ENCODE assay signal across 25 cellular contexts in the genomic region with DNA sequence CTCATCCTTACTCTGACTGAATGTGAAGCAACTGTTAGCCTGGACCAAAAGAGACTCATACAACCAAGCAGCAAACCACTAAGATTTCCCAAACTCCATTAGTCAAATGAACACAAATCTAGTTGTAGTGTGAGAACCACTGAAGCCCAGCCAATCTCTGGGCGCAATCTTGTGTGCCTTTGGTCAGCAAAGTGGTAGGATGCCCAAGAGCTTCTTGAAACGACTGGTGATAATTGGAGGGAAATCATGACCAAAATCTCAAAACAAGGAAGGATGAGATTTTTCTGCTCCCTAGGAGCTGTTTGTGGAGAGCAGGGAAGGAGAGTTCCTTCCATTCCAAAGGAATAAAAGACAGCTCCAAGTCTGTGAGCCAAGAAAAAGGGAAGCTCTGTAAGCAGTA. TPM values are rescaled to one million over a fixed set of nuclear protein-coding genes. Genes with fewer than 3 reads are reported as not detected.
"Had no signal": no experiment of that assay in that cellular context is flagged by ENCODE, and none has a peak within 500 bp of the region (broad histone marks: within the 10 kb centered on the region; RNA-seq: fewer than 3 reads in every experiment).

No MANE protein-coding gene starts in this region.

- H3K9me3 ChIP-seq: adrenal gland, breast epithelium had no signal

- H3K4me3 Mint-ChIP-seq: activated CD4-positive, alpha-beta memory T cell treated with anti-CD3 and anti-CD28 coated beads, Interleukin-2, amount 10 ng/mL, durations not matched to agents 7 days and 5 days; activated CD4-positive, alpha-beta T cell treated with anti-CD3 and anti-CD28 coated beads for 36 hours; activated naive CD8-positive, alpha-beta T cell treated with anti-CD3 and anti-CD28 coated beads, Interleukin-2, amount 10 ng/mL, durations not matched to agents 7 days and 5 days; IgD-negative memory B cell; T-cell had no signal

- DNase-seq: activated CD4-positive, alpha-beta memory T cell treated with anti-CD3 and anti-CD28 coated beads, Interleukin-2, amount 10 ng/mL, durations not matched to agents 7 days and 5 days; activated CD4-positive, alpha-beta T cell treated with anti-CD3 and anti-CD28 coated beads for 36 hours; activated CD4-positive, alpha-beta T cell treated with anti-CD3 and anti-CD28 coated beads, Interleukin-2, amount 50 U/mL, for 1 hour; activated CD4-positive, CD25-positive, alpha-beta regulatory T cell; activated naive CD4-positive, alpha-beta T cell treated with anti-CD3 and anti-CD28 coated beads, Interleukin-2, amount 50 U/mL, for 16 hours; activated naive CD8-positive, alpha-beta T cell treated with anti-CD3 and anti-CD28 coated beads, Interleukin-2, amount 10 ng/mL, durations not matched to agents 7 days and 5 days; activated T-cell treated with anti-CD3 and anti-CD28 coated beads for 4 hours; adrenal gland; anterior cingulate cortex; KG1; NCI-H1092; NCI-H1417 treated with DMSO at 0.1 percent for 48 hours; NCI-H1694 treated with DMSO at 0.1 percent for 48 hours; NCI-H524; PC-3; SHP77 treated with DMSO at 0.1 percent for 48 hours; T-cell had no signal

- H3K27ac Mint-ChIP-seq: activated CD4-positive, alpha-beta memory T cell treated with anti-CD3 and anti-CD28 coated beads, Interleukin-2, amount 10 ng/mL, durations not matched to agents 7 days and 5 days; activated CD4-positive, alpha-beta T cell treated with anti-CD3 and anti-CD28 coated beads for 36 hours; activated naive CD8-positive, alpha-beta T cell treated with anti-CD3 and anti-CD28 coated beads, Interleukin-2, amount 10 ng/mL, durations not matched to agents 7 days and 5 days had no signal

- H3K4me1 ChIP-seq: adrenal gland, breast epithelium had no signal

- FAIRE-seq: RCC 7860 had no signal

- H3K27me3 Mint-ChIP-seq: activated CD4-positive, alpha-beta memory T cell treated with anti-CD3 and anti-CD28 coated beads, Interleukin-2, amount 10 ng/mL, durations not matched to agents 7 days and 5 days; activated CD4-positive, alpha-beta T cell treated with anti-CD3 and anti-CD28 coated beads for 36 hours; activated naive CD8-positive, alpha-beta T cell treated with anti-CD3 and anti-CD28 coated beads, Interleukin-2, amount 10 ng/mL, durations not matched to agents 7 days and 5 days; IgD-negative memory B cell; T-cell had no signal

- H3K27ac ChIP-seq: adrenal gland, breast epithelium, VCaP had no signal

- H3K4me1 Mint-ChIP-seq: activated CD4-positive, alpha-beta memory T cell treated with anti-CD3 and anti-CD28 coated beads, Interleukin-2, amount 10 ng/mL, durations not matched to agents 7 days and 5 days; activated CD4-positive, alpha-beta T cell treated with anti-CD3 and anti-CD28 coated beads for 36 hours; IgD-negative memory B cell; T-cell had no signal

- H3K9me3 Mint-ChIP-seq: activated CD4-positive, alpha-beta memory T cell treated with anti-CD3 and anti-CD28 coated beads, Interleukin-2, amount 10 ng/mL, durations not matched to agents 7 days and 5 days; activated naive CD8-positive, alpha-beta T cell treated with anti-CD3 and anti-CD28 coated beads, Interleukin-2, amount 10 ng/mL, durations not matched to agents 7 days and 5 days; IgD-negative memory B cell; T-cell had no signal

- H3K4me3 ChIP-seq: adrenal gland, breast epithelium had no signal

- ATAC-seq: activated CD4-positive, alpha-beta T cell treated with anti-CD3 and anti-CD28 coated beads for 36 hours; PC-3; T-cell had no signal

- H3K27me3 ChIP-seq: adrenal gland, breast epithelium had no signal

RNA-seq across cellular contexts. Expression of gene F2, which starts 24.0 kb away (rescaled TPM):
- total RNA-seq: activated CD4-positive, alpha-beta memory T cell treated with anti-CD3 and anti-CD28 coated beads, Interleukin-2, amount 10 ng/mL, durations not matched to agents 7 days and 5 days; activated CD4-positive, alpha-beta T cell treated with anti-CD3 and anti-CD28 coated beads for 36 hours; activated CD8-positive, alpha-beta memory T cell treated with anti-CD3 and anti-CD28 coated beads for 36 hours; activated naive CD8-positive, alpha-beta T cell treated with anti-CD3 and anti-CD28 coated beads, Interleukin-2, amount 10 ng/mL, durations not matched to agents 7 days and 5 days; breast epithelium; LHCN-M2; M059J; PC-3; SK-MEL-5 had no signal
- polyA plus RNA-seq: adrenal gland, IgD-negative memory B cell had no signal
